Comparison of ENCODE assay signal across 25 cellular contexts in genomic region chr2:157252529-157252928, GRCh38. TPM values are rescaled to one million over a fixed set of nuclear protein-coding genes. Genes with fewer than 3 reads are reported as not detected.
"Had no signal": no experiment of that assay in that cellular context is flagged by ENCODE, and none has a peak within 500 bp of the region (broad histone marks: within the 10 kb centered on the region; RNA-seq: fewer than 3 reads in every experiment).

No MANE protein-coding gene starts in this region.

- H3K27me3 ChIP-seq: esophagus squamous epithelium, gastrocnemius medialis, left lung had no signal

- ATAC-seq: effector memory CD8-positive, alpha-beta T cell; esophagus mucosa; gastrocnemius medialis; heart right ventricle; left cardiac atrium; left lung; left ventricle myocardium superior; lower lobe of right lung; mucosa of descending colon; naive thymus-derived CD8-positive, alpha-beta T cell had no signal

- H3K4me3 ChIP-seq: esophagus squamous epithelium, gastrocnemius medialis, heart right ventricle, left lung, lower lobe of right lung, mucosa of descending colon had no signal

- H3K4me1 ChIP-seq: left lung, lower lobe of right lung had no signal

- H3K36me3 ChIP-seq: esophagus squamous epithelium, gastrocnemius medialis, heart right ventricle, left lung, lower lobe of right lung had no signal

- DNase-seq: cortex of kidney; effector CD8-positive, alpha-beta T cell; effector memory CD8-positive, alpha-beta T cell; endodermal cell; erythroblast; esophagus squamous epithelium; foreskin fibroblast; foreskin melanocyte; gastrocnemius medialis; glutamatergic neuron; head of caudate nucleus; heart right ventricle; hippocampal formation; left cardiac atrium; left lung; left ventricle myocardium superior; lower lobe of right lung; mesenchymal stem cell; mucosa of descending colon; naive B cell; naive thymus-derived CD8-positive, alpha-beta T cell had no signal

- H3K27ac ChIP-seq: epithelial cell of prostate, esophagus squamous epithelium, gastrocnemius medialis, heart right ventricle, left lung, lower lobe of right lung had no signal

- H3K9me3 ChIP-seq: esophagus squamous epithelium, gastrocnemius medialis, heart right ventricle, left lung, lower lobe of right lung, mucosa of descending colon had no signal

RNA-seq across cellular contexts. Expression of gene GALNT5, which starts 5.0 kb away (rescaled TPM):
- total RNA-seq: dermis microvascular lymphatic vessel endothelial cell; mesenteric fat pad; naive thymus-derived CD8-positive, alpha-beta T cell had no signal
- polyA plus RNA-seq: naive thymus-derived CD8-positive, alpha-beta T cell had no signal
